In the genomic region with DNA sequence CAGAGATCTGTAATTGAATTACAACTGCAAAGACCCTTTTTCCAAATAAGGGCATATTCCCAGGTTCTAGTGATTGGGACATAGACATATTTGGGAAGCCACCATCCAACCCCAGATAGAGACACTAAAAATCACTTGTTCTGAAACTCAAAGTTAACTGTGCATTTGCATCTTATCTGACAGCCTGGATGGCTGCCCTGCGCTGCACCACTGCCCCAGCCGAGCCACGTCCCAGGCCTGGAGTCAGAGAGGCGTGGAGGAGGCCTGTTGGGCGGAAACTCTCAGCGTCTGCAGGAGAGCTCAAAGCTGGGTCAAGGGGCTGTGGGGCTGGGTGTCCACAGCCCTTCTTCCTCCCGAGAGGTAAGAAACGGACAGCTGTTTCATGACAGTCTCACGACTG, we compare ENCODE assay signal across 31 cellular contexts.
"Had no signal": no experiment of that assay in that cellular context is flagged by ENCODE, and none has a peak within 500 bp of the region (broad histone marks: within the 10 kb centered on the region; RNA-seq: fewer than 3 reads in every experiment).

No MANE protein-coding gene starts in this region.

- DNase-seq: activated CD4-positive, alpha-beta T cell treated with anti-CD3 and anti-CD28 coated beads for 36 hours; activated CD4-positive, alpha-beta T cell treated with anti-CD3 and anti-CD28 coated beads, Interleukin-2, amount 10 ng/mL, durations not matched to agents 7 days and 5 days; activated CD4-positive, alpha-beta T cell treated with anti-CD3 and anti-CD28 coated beads, Interleukin-2, amount 50 U/mL, for 48 hours; activated CD8-positive, alpha-beta T cell treated with anti-CD3 and anti-CD28 coated beads, Interleukin-2, amount 10 ng/mL, durations not matched to agents 7 days and 5 days; activated gamma-delta T cell; activated naive CD4-positive, alpha-beta T cell treated with anti-CD3 and anti-CD28 coated beads for 36 hours; activated T-cell treated with anti-CD3 and anti-CD28 coated beads, Interleukin-2, amount 50 U/mL, for 24 hours; adrenal gland; central memory CD4-positive, alpha-beta T cell; KG1; MM.1S; MV-4-11; NCI-H1092; NCI-H1417; NCI-H146; NCI-H187; NCI-H2029 treated with DMSO at 0.1 percent for 48 hours; NCI-H2107; NCI-H2171; NCI-H510A; NCI-H69; NK-92 treated with Interleukin-12 subunit alpha and Interleukin-12 subunit beta, amount 100 ng/mL, for 24 hours; PC-9; SIG-M5 had no signal

- H3K9me3 ChIP-seq: adrenal gland had no signal

- H3K4me2 ChIP-seq: PC-9 had no signal

- H3K4me3 ChIP-seq: adrenal gland, PC-9, SK-N-MC had no signal

- FAIRE-seq: bronchial epithelial cell, RCC 7860, TTC549 had no signal

- H3K27ac ChIP-seq: adrenal gland, PC-9, RWPE1, SK-N-MC had no signal

- H3K36me3 ChIP-seq: adrenal gland had no signal

- H3K4me1 ChIP-seq: adrenal gland had no signal

- H2AFZ ChIP-seq: PC-9 had no signal

- ATAC-seq: activated CD4-positive, alpha-beta T cell treated with anti-CD3 and anti-CD28 coated beads for 36 hours; activated CD8-positive, alpha-beta T cell treated with anti-CD3 and anti-CD28 coated beads, Interleukin-2, amount 10 ng/mL, durations not matched to agents 7 days and 5 days; activated naive CD4-positive, alpha-beta T cell treated with anti-CD3 and anti-CD28 coated beads, Interleukin-2, amount 50 U/mL, for 72 hours; Right ventricle myocardium inferior had no signal

- H3K27me3 ChIP-seq: adrenal gland had no signal
